12 cellular contexts compared by ENCODE assay signal in genomic region chr3:155739154-155739553, GRCh38. TPM values are rescaled to one million over a fixed set of nuclear protein-coding genes. Genes with fewer than 3 reads are reported as not detected.
DNase-seq lines count a peak whose midpoint lies in the region; ATAC-seq and TF ChIP-seq lines count a peak whose summit lies in the region.
"Had no signal": no experiment of that assay in that cellular context is flagged by ENCODE, and none has a peak within 500 bp of the region (broad histone marks: within the 10 kb centered on the region; RNA-seq: fewer than 3 reads in every experiment).

No MANE protein-coding gene starts in this region.

- peaks cover 0 to 5% (median 0%) of the 10 kb centered on the region in 3 donors for H3K9me3 ChIP-seq in body of pancreas
- no peaks in the 10 kb centered on the region for H3K9me3 ChIP-seq in colonic mucosa
- H3K9me3 ChIP-seq: esophagus muscularis mucosa had no signal

- peaks cover 21% of the 10 kb centered on the region for H3K27me3 Mint-ChIP-seq in mesothelial cell of epicardium (ENCODE audit: low read depth)

- H3K4me3 Mint-ChIP-seq in mesothelial cell of epicardium: no peak overlapping the region

- H3K9ac ChIP-seq in colonic mucosa (ENCODE audit: low read depth in 2 of 2, low read length in 2 of 2): peak overlapping the region in 1 of 2 donors; percentile 46

- WGBS in body of pancreas, 2 donors: 32 to 37% methylated on average over 5 of the region's 5 CpGs

- H3K36me3 ChIP-seq in body of pancreas (replicated peaks in 1 of 2; ENCODE audit: insufficient read depth in 1 of 2, low read depth in 2 of 2) (no peaks in the 10 kb centered on the region), colonic mucosa (no peaks in the 10 kb centered on the region)
- H3K36me3 ChIP-seq: esophagus muscularis mucosa had no signal

- no peak for TF ChIP-seq POLR2A in body of pancreas (IDR thresholded peaks at IDR 0.05)

- intact Hi-C loops in body of pancreas (cut with DNase I) (no loop called here), colonic mucosa (cut with DNase I) (no loop called here)

- no peak overlapping the region for H3K4me3 ChIP-seq in body of pancreas
- no peak overlapping the region for H3K4me3 ChIP-seq in colonic mucosa
- H3K4me3 ChIP-seq: esophagus muscularis mucosa had no signal

- DNase-seq in NCI-H2227 (lab: John Stamatoyannopoulos, UW; ENCODE audit: unreplicated experiment) (peak; percentile 9), NCI-H2227 treated with DMSO at 0.1 percent for 48 hours (lab: John Stamatoyannopoulos, UW) (no peak), MV-4-11 (lab: John Stamatoyannopoulos, UW) (peak; percentile 2), body of pancreas (no peak), renal cortical epithelial cell (ENCODE audit: low read depth) (peak; percentile 41), colonic mucosa (no peak), mesothelial cell of epicardium (ENCODE audit: low spot score in 2 of 2, unreplicated experiment in 2 of 2) (no peak)
- DNase-seq: NCI-H1436 treated with DMSO at 0.1 percent for 48 hours, right cardiac atrium, substantia nigra had no signal

- no peak for ATAC-seq in body of pancreas
- ATAC-seq in GM19035 (IDR thresholded peaks at IDR 0.05; ENCODE audit: unreplicated experiment): no peak
- ATAC-seq: right cardiac atrium had no signal

- no peaks in the 10 kb centered on the region for H3K27me3 ChIP-seq in body of pancreas
- H3K27me3 ChIP-seq in colonic mucosa: no peaks in the 10 kb centered on the region

- H3K4me1 ChIP-seq in body of pancreas: peaks cover 44% of the 10 kb centered on the region
- H3K4me1 ChIP-seq in colonic mucosa: no peaks in the 10 kb centered on the region

- H3K27ac ChIP-seq in body of pancreas (peak overlapping the region in 3 of 4 donors; percentile 86 to 94 (median 86)), colonic mucosa (no peak overlapping the region)
- H3K27ac ChIP-seq: esophagus muscularis mucosa had no signal

- no peaks in the 10 kb centered on the region for H3K36me3 Mint-ChIP-seq in mesothelial cell of epicardium

- peaks cover 21% of the 10 kb centered on the region for H3K4me1 Mint-ChIP-seq in mesothelial cell of epicardium

- H3K27ac Mint-ChIP-seq in mesothelial cell of epicardium: no peak overlapping the region

- H3K9me3 Mint-ChIP-seq in mesothelial cell of epicardium: no peaks in the 10 kb centered on the region

- TF ChIP-seq CTCF in body of pancreas (IDR thresholded peaks at IDR 0.05) (no peak), colonic mucosa (IDR thresholded peaks at IDR 0.05) (no peak), mesothelial cell of epicardium (IDR thresholded peaks at IDR 0.05; ENCODE audit: unreplicated experiment) (no peak)

RNA-seq across cellular contexts. Expression of gene PLCH1, which starts 5.7 kb away (rescaled TPM):
- 1 to 10 TPM; 3.0 to 5.2 TPM for total RNA-seq in body of pancreas
- total RNA-seq in renal cortical epithelial cell: 1.7 and 2.8 TPM in 2 replicates
- total RNA-seq in colonic mucosa: 10 to 100 TPM in 1 of 2 donors, 1 to 10 TPM in 1; 8.2 to 11.0 TPM
- total RNA-seq in mesothelial cell of epicardium: 1.0 to 1.3 TPM (median 1.2 TPM) in 3 replicates

Comparison
In these comparisons a context has a peak if more than half of its experiments do, and no peak if none do; other contexts are left out.
1. DNase-seq: peak in NCI-H2227 (single experiment), MV-4-11 (single experiment) and renal cortical epithelial cell (single experiment); none in NCI-H2227 treated with DMSO at 0.1 percent for 48 hours (single experiment), body of pancreas (0 of 4), colonic mucosa (single experiment) and mesothelial cell of epicardium (0 of 2).